ENCODE assay signal across 20 cellular contexts in genomic region chr17:19389386-19389785, GRCh38. TPM values are rescaled to one million over a fixed set of nuclear protein-coding genes. Genes with fewer than 3 reads are reported as not detected.
DNase-seq lines count a peak whose midpoint lies in the region; ATAC-seq and TF ChIP-seq lines count a peak whose summit lies in the region.
"Had no signal": no experiment of that assay in that cellular context is flagged by ENCODE, and none has a peak within 500 bp of the region (broad histone marks: within the 10 kb centered on the region; RNA-seq: fewer than 3 reads in every experiment).

No MANE protein-coding gene starts in this region.

- H3K36me3 ChIP-seq in heart left ventricle: peaks cover 0 to 12% (median 3%) of the 10 kb centered on the region in 9 donors
- peaks cover 0 to 9% (median 4%) of the 10 kb centered on the region in 4 donors for H3K36me3 ChIP-seq in esophagus muscularis mucosa
- no peaks in the 10 kb centered on the region for H3K36me3 ChIP-seq in prostate gland
- H3K36me3 ChIP-seq in uterus: no peaks in the 10 kb centered on the region

- H3K4me1 ChIP-seq in heart left ventricle: peaks cover 0 to 56% (median 37%) of the 10 kb centered on the region in 12 donors
- peaks cover 49 to 86% (median 82%) of the 10 kb centered on the region in 4 donors for H3K4me1 ChIP-seq in esophagus muscularis mucosa
- no peaks in the 10 kb centered on the region for H3K4me1 ChIP-seq in prostate gland (replicated peaks)
- peaks cover 23 to 26% of the 10 kb centered on the region in 2 donors for H3K4me1 ChIP-seq in uterus

- H3K4me3 ChIP-seq in heart left ventricle (no peak overlapping the region), esophagus muscularis mucosa (no peak overlapping the region), prostate gland (no peak overlapping the region), uterus (no peak overlapping the region)

- peak overlapping the region in 7 of 12 donors; percentile 22 to 89 (median 41) for H3K27ac ChIP-seq in heart left ventricle
- peak overlapping the region; percentile 94 to 98 (median 96) for H3K27ac ChIP-seq in esophagus muscularis mucosa (replicated peaks in 1 of 4)
- H3K27ac ChIP-seq in prostate gland: peak overlapping the region; percentile 69 to 70
- peak overlapping the region; percentile 91 to 97 for H3K27ac ChIP-seq in uterus

- H3K27me3 ChIP-seq in heart left ventricle (no peaks in the 10 kb centered on the region), esophagus muscularis mucosa (no peaks in the 10 kb centered on the region), prostate gland (replicated peaks; ENCODE audit: insufficient read depth) (no peaks in the 10 kb centered on the region), uterus (no peaks in the 10 kb centered on the region)

- DNase-seq in heart left ventricle (peak in 1 of 5 donors; percentile 15), left cardiac atrium (no peak), esophagus muscularis mucosa (ENCODE audit: extremely low spot score) (no peak), prostate gland (ENCODE audit: low spot score) (no peak), uterus (peak in 1 of 2 donors; percentile 25), anterior cingulate cortex (lab: John Stamatoyannopoulos, UW) (no peak), NCI-H1105 treated with DMSO at 0.1 percent for 48 hours (lab: John Stamatoyannopoulos, UW) (no peak)
- no peak for DNase-seq in stimulated activated CD4-positive, alpha-beta T cell treated with anti-CD3 and anti-CD28 coated beads, Interleukin-12 subunit alpha, Interleukin-12 subunit beta, amount 100 ng/mL, for 4 hours
- DNase-seq: activated CD4-positive, CD25-positive, alpha-beta regulatory T cell treated with anti-CD3 and anti-CD28 coated beads, Interleukin-2, amount 50 U/mL, for 72 hours; activated CD8-positive, alpha-beta memory T cell treated with anti-CD3 and anti-CD28 coated beads, Interleukin-2, amount 50 U/mL, for 4 hours; activated gamma-delta T cell; CD4-positive, alpha-beta memory T cell; DND-41; GOT3; KG1; NCI-H2081; NCI-H510A treated with DMSO at 0.1 percent for 48 hours; retina; SHP77 treated with DMSO at 0.1 percent for 48 hours had no signal

- TF ChIP-seq CTCF in heart left ventricle (IDR thresholded peaks at IDR 0.05) (no peak), esophagus muscularis mucosa (IDR thresholded peaks at IDR 0.05) (no peak), prostate gland (IDR thresholded peaks at IDR 0.05) (no peak), uterus (IDR thresholded peaks at IDR 0.05) (no peak)

- TF ChIP-seq EP300 in esophagus muscularis mucosa (IDR thresholded peaks at IDR 0.05): no peak

- H3K9me3 ChIP-seq in heart left ventricle (no peaks in the 10 kb centered on the region), esophagus muscularis mucosa (no peaks in the 10 kb centered on the region), prostate gland (no peaks in the 10 kb centered on the region), uterus (no peaks in the 10 kb centered on the region)

- TF ChIP-seq POLR2A in heart left ventricle (IDR thresholded peaks at IDR 0.05) (no peak), esophagus muscularis mucosa (IDR thresholded peaks at IDR 0.05; ENCODE audit: low read depth) (no peak), prostate gland (IDR thresholded peaks at IDR 0.05) (no peak), uterus (IDR thresholded peaks at IDR 0.05) (no peak)

- intact Hi-C loops in heart left ventricle (cut with DNase I) (no loop called here), left cardiac atrium (cut with DNase I) (no loop called here), esophagus muscularis mucosa (cut with DNase I) (loop anchor here (5.0 kb wide), 1 partner anchor 58 kb away; no protein-coding TSS in a partner anchor), prostate gland (cut with DNase I) (no loop called here), uterus (cut with DNase I; ENCODE audit: low total_unique reads) (no loop called here)

- WGBS in heart left ventricle, 4 donors: 41 to 72% (median 68%) methylated on average over 2 of the region's 2 CpGs
- 6% methylated on average over 2 of the region's 2 CpGs for WGBS in esophagus muscularis mucosa
- WGBS in prostate gland: 48% methylated on average over 2 of the region's 2 CpGs

- no peak for ATAC-seq in heart left ventricle
- no peak for ATAC-seq in left cardiac atrium

RNA-seq across cellular contexts. Expression of gene MFAP4, which starts 2.4 kb away (rescaled TPM):
- total RNA-seq in heart left ventricle (10 to 100 TPM; 15.7 to 84.3 (median 51.3) TPM), left cardiac atrium (100 to 1,000 TPM in 1 of 2 donors, 10 to 100 TPM in 1; 44.8 to 104 TPM), esophagus muscularis mucosa (100 to 1,000 TPM; 127 to 315 (median 226) TPM), prostate gland (100 to 1,000 TPM in 1 of 2 donors, 10 to 100 TPM in 1; 56.1 to 146 TPM), uterus (100 to 1,000 TPM in 2 of 4 donors, 10 to 100 TPM in 2; 81.2 to 149 (median 117) TPM)
- 10 to 100 TPM; 19.4 to 29.0 TPM for polyA plus RNA-seq in heart left ventricle
- total RNA-seq: CD4-positive, alpha-beta memory T cell; endothelial cell of umbilical vein had no signal
- polyA plus RNA-seq: CD4-positive, alpha-beta memory T cell; endothelial cell of umbilical vein had no signal

RNA-seq across cellular contexts. Expression of gene MAPK7, which starts 11.1 kb away (rescaled TPM):
- total RNA-seq in heart left ventricle (10 to 100 TPM in 6 of 9 donors, 1 to 10 TPM in 3; 8.2 to 25.4 (median 12.1) TPM), left cardiac atrium (10 to 100 TPM; 13.8 to 15.1 TPM), esophagus muscularis mucosa (10 to 100 TPM; 26.3 to 41.4 (median 33.2) TPM), prostate gland (10 to 100 TPM; 22.3 to 43.1 TPM), uterus (10 to 100 TPM in 3 of 4 donors, 1 to 10 TPM in 1; 3.3 to 72.8 (median 18.3) TPM)
- 10 to 100 TPM in 1 of 2 donors, 1 to 10 TPM in 1; 5.7 to 20.0 TPM for polyA plus RNA-seq in heart left ventricle

RNA-seq across cellular contexts. Expression of gene RNF112, which starts 21.6 kb away (rescaled TPM):
- total RNA-seq in heart left ventricle: 1 to 10 TPM in 6 of 9 donors, under 1 TPM in 3; 0.45 to 1.5 (median 1.1) TPM
- 1 to 10 TPM; 2.6 to 3.0 TPM for polyA plus RNA-seq in heart left ventricle
- total RNA-seq in left cardiac atrium: 1 to 10 TPM; 2.5 to 6.8 TPM
- 1 to 10 TPM; 2.3 to 5.4 (median 4.3) TPM for total RNA-seq in esophagus muscularis mucosa
- 1 to 10 TPM; 2.3 to 6.6 TPM for total RNA-seq in prostate gland
- total RNA-seq in uterus: 10 to 100 TPM in 1 of 4 donors, 1 to 10 TPM in 2, under 1 TPM in 1; 0.88 to 14.7 (median 3.7) TPM

RNA-seq across cellular contexts. Expression of gene B9D1, which starts 26.9 kb away (rescaled TPM):
- 10 to 100 TPM in 5 of 9 donors, 1 to 10 TPM in 4; 5.6 to 27.9 (median 10.8) TPM for total RNA-seq in heart left ventricle
- 10 to 100 TPM in 1 of 2 donors, 1 to 10 TPM in 1; 9.1 to 10.7 TPM for polyA plus RNA-seq in heart left ventricle
- total RNA-seq in left cardiac atrium: 1 to 10 TPM; 7.3 to 8.4 TPM
- total RNA-seq in esophagus muscularis mucosa: 10 to 100 TPM in 1 of 4 donors, 1 to 10 TPM in 3; 9.5 to 13.8 (median 9.9) TPM
- total RNA-seq in prostate gland: 10 to 100 TPM; 15.7 to 28.8 TPM
- total RNA-seq in uterus: 100 to 1,000 TPM in 1 of 4 donors, 10 to 100 TPM in 2, 1 to 10 TPM in 1; 3.8 to 105 (median 25.6) TPM

Comparison
In these comparisons a context has a peak if more than half of its experiments do, and no peak if none do; other contexts are left out.
1. H3K27ac ChIP-seq: peak in every context shown above with its lines; median percentile 96 in esophagus muscularis mucosa; 94 in uterus; 70 in prostate gland; 41 in heart left ventricle.